ENCODE assay signal across 9 cellular contexts in the genomic region with DNA sequence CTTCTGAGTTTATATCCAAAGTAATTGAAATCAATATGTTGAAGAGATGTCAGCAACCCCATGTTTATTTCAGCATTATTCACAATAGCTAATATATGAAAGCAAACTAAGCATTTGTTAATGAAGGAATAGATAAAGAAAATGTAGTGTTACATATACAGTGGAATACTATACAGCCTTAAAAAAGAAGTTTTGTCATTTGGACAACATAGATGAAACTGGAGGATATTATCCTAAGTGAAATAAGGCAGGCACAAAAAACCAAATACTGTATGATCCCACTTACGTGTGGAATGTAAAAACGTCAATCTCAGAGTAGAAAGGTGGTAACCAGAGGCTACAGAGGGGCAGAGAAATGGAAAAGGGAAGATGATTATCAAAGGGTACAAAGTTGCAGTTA. TPM values are rescaled to one million over a fixed set of nuclear protein-coding genes. Genes with fewer than 3 reads are reported as not detected.
"Had no signal": no experiment of that assay in that cellular context is flagged by ENCODE, and none has a peak within 500 bp of the region (broad histone marks: within the 10 kb centered on the region; RNA-seq: fewer than 3 reads in every experiment).

No MANE protein-coding gene starts in this region.

- ATAC-seq: GM12878 had no signal

- FAIRE-seq: G401.6, GM12878, GM12891, GM12892, GM18507, GM19239 had no signal

- DNase-seq: GDM1, GF-D8 had no signal

- H3K4me3 ChIP-seq: GM12878 had no signal

RNA-seq across cellular contexts. Expression of a gene that starts 10.2 kb away (rescaled TPM):
- total RNA-seq: G401 had no signal
